ENCODE assay signal across 8 cellular contexts in the genomic region with DNA sequence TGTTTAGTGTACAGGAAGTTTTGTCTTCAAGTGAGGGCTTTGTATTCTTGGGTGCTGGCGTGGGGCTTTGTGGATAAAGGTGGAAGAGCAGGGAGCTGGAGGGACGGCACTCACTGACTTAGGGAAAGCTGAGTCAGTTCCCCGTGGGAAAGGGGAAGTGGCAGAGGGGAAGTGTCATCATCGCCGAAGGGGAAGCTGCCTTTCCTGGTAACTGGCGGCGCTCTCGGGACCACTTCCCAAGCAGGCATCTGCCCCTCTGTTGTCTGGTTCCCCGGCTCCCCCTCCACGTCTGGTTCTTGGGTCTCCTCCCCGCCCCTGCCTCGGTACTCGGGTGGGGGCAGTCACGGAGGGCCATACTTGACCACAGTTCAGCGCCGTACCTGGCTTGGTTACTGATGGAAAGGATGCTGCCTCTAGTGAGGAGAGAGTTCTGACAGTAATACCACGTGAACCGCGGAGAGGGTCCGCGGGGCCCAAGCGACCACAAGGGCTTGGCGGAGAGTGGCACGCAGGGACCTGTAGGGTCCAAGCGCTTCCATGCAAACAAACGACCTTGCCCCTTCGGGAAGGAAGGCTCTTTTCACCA. TPM values are rescaled to one million over a fixed set of nuclear protein-coding genes. Genes with fewer than 3 reads are reported as not detected.
DNase-seq lines count a peak whose midpoint lies in the region; ATAC-seq and TF ChIP-seq lines count a peak whose summit lies in the region.

No MANE protein-coding gene starts in this region.

- DNase-seq in AML-193 (lab: John Stamatoyannopoulos, UW) (peak; percentile 34 to 52), NOMO-1 treated with DMSO at 0.1 percent for 48 hours (lab: John Stamatoyannopoulos, UW; ENCODE audit: unreplicated experiment) (peak; percentile 71), heart left ventricle (peak; percentile 82 to 90 (median 86)), trophoblast cell (peak; percentile 89 to 90), GM10248 (ENCODE audit: extremely low spot score) (no peak)

- peak overlapping the region; percentile 97 for H2BK5ac ChIP-seq in trophoblast cell (ENCODE audit: low read depth, low read length, poor library complexity)

- H4K8ac ChIP-seq in trophoblast cell (ENCODE audit: low read depth, low read length), result peak overlapping the region; percentile 75

- H2AK5ac ChIP-seq in trophoblast cell (ENCODE audit: low read length), result peak overlapping the region; percentile 90

- H3K18ac ChIP-seq in trophoblast cell (ENCODE audit: low read length), result peak overlapping the region; percentile 87

- peaks cover 11 to 66% (median 45%) of the 10 kb centered on the region in 12 donors for H3K4me1 ChIP-seq in heart left ventricle
- H3K4me1 ChIP-seq in trophoblast cell (ENCODE audit: control insufficient read depth in 1 of 2, insufficient read depth in 2 of 2, low read length in 2 of 2), result peaks cover 28 to 31% of the 10 kb centered on the region in 2 experiments

- peak overlapping the region; percentile 96 for H3K14ac ChIP-seq in trophoblast cell (ENCODE audit: low read length)

- H3K79me2 ChIP-seq in trophoblast cell (ENCODE audit: control insufficient read depth, insufficient read depth, low read length, poor library complexity), result peaks cover 31% of the 10 kb centered on the region

- H4K12ac ChIP-seq in trophoblast cell (ENCODE audit: low read depth, low read length), result peak overlapping the region; percentile 81

- peak overlapping the region; percentile 2 for H3K23ac ChIP-seq in trophoblast cell (ENCODE audit: low read length)

- peak overlapping the region; percentile 64 for H3K4ac ChIP-seq in trophoblast cell (ENCODE audit: low read depth, low read length)

- POLR2A ChIA-PET in GM10248 (lab: Yijun Ruan, JAX), result interaction anchor here (1.7 kb wide), 1 partner anchor 14 kb away, joined by 6 read pairs; a partner anchor contains a TSS

- peak overlapping the region; percentile 86 for H4K91ac ChIP-seq in trophoblast cell (ENCODE audit: low read depth, low read length)

- peaks cover 0 to 40% (median 27%) of the 10 kb centered on the region in 9 donors for H3K36me3 ChIP-seq in heart left ventricle
- peaks cover 33 to 39% of the 10 kb centered on the region in 2 experiments for H3K36me3 ChIP-seq in trophoblast cell (ENCODE audit: control insufficient read depth in 1 of 2, insufficient read depth in 2 of 2, low read length in 2 of 2)

- H2AFZ ChIP-seq in trophoblast cell (ENCODE audit: insufficient read depth, low read length, poor library complexity), result peak overlapping the region; percentile 20

- CTCF ChIA-PET in GM10248 (lab: Yijun Ruan, JAX), result interaction anchor here (1.2 to 1.8 kb wide), 2 partner anchors 10 to 14 kb away, joined by 3 to 8 read pairs; a partner anchor contains a TSS

- ATAC-seq in GM19324 (IDR thresholded peaks at IDR 0.05; ENCODE audit: low FRiP score, unreplicated experiment) (peak; percentile 1), heart left ventricle (peak in 3 of 4 donors; percentile 1 to 41 (median 17)), GM19035 (IDR thresholded peaks at IDR 0.05; ENCODE audit: unreplicated experiment) (no peak)

- peak overlapping the region; percentile 93 for H2BK120ac ChIP-seq in trophoblast cell (ENCODE audit: insufficient read depth, low read length, poor library complexity)

- H3K27me3 ChIP-seq in heart left ventricle (no peaks in the 10 kb centered on the region), trophoblast cell (ENCODE audit: insufficient read depth, low read length) (no peaks in the 10 kb centered on the region)

- peaks cover 39% of the 10 kb centered on the region for H3K79me1 ChIP-seq in trophoblast cell (ENCODE audit: low read length)

- WGBS in adipose tissue, 3 donors, result 0 to 1% (median 0%) methylated on average over 25 to 27 of the region's 27 CpGs
- WGBS in heart left ventricle, 4 donors, result 0 to 1% (median 1%) methylated on average over 20 to 27 of the region's 27 CpGs
- no CpG with 5 or more reads among the region's 27 CpGs for WGBS in trophoblast cell (ENCODE audit: extremely low coverage, insufficient coverage, insufficient read length)

- no peak for TF ChIP-seq CTCF in heart left ventricle (IDR thresholded peaks at IDR 0.05)
- no peak for TF ChIP-seq CTCF in GM10248 (IDR thresholded peaks at IDR 0.05; ENCODE audit: control extremely low read depth, extremely low read depth, low read depth, missing control alignments)

- peak in 1 of 2 donors; percentile 40 for TF ChIP-seq POLR2A in heart left ventricle (IDR thresholded peaks at IDR 0.05)

- H3K27ac ChIP-seq in adipose tissue (ENCODE audit: low read depth, low read length), result peak overlapping the region; percentile 97
- peak overlapping the region; percentile 66 to 99 (median 95) for H3K27ac ChIP-seq in heart left ventricle
- peak overlapping the region; percentile 99 for H3K27ac ChIP-seq in trophoblast cell (ENCODE audit: low read depth, low read length)

- no peaks in the 10 kb centered on the region for H3K9me3 ChIP-seq in heart left ventricle
- peaks cover 3% of the 10 kb centered on the region for H3K9me3 ChIP-seq in trophoblast cell (ENCODE audit: insufficient read depth, low read depth, low read length)

- H3K4me3 ChIP-seq in heart left ventricle, result peak overlapping the region; percentile 48 to 90 (median 80)
- H3K4me3 ChIP-seq in trophoblast cell (ENCODE audit: low read depth, low read length), result peak overlapping the region; percentile 77

- intact Hi-C loops in heart left ventricle (cut with DNase I), result loop anchor here in 5 of 10 donors (1.0 to 10.0 kb wide), 7 partner anchors 9 to 608 kb away; a partner anchor contains a TSS

- peak overlapping the region; percentile 47 for H2BK12ac ChIP-seq in trophoblast cell (ENCODE audit: low read length)

- H3K4me2 ChIP-seq in trophoblast cell (ENCODE audit: low read length), result peak overlapping the region; percentile 98

- peak overlapping the region; percentile 78 for H3K9ac ChIP-seq in trophoblast cell (ENCODE audit: low read length)

RNA-seq across cellular contexts. Expression of a gene that starts 9.0 kb away (rescaled TPM):
- polyA plus RNA-seq in adipose tissue (10 to 100 TPM in 2 of 3 donors, 1 to 10 TPM in 1; 4.6 to 44.6 (median 21.6) TPM), heart left ventricle (10 to 100 TPM; 11.6 to 14.4 TPM)
- total RNA-seq in heart left ventricle, result 10 to 100 TPM in 8 of 9 donors, 1 to 10 TPM in 1; 7.4 to 29.3 (median 24.8) TPM
- polyA plus RNA-seq in trophoblast cell (2013), result 34.8 and 36.0 TPM in 2 replicates

RNA-seq across cellular contexts. Expression of a gene that starts 11.8 kb away (rescaled TPM):
- polyA plus RNA-seq in adipose tissue (10 to 100 TPM; 10.4 to 85.7 (median 77.4) TPM), heart left ventricle (100 to 1,000 TPM in 1 of 2 donors, 10 to 100 TPM in 1; 97.7 to 112 TPM)
- total RNA-seq in heart left ventricle, result 100 to 1,000 TPM in 1 of 9 donors, 10 to 100 TPM in 8; 16.7 to 130 (median 27.0) TPM
- polyA plus RNA-seq in trophoblast cell (2013), result 23.8 and 25.6 TPM in 2 replicates

RNA-seq across cellular contexts. Expression of a gene that starts 14.3 kb away (rescaled TPM):
- polyA plus RNA-seq in adipose tissue (100 to 1,000 TPM in 2 of 3 donors, 10 to 100 TPM in 1; 69.0 to 191 (median 132) TPM), heart left ventricle (100 to 1,000 TPM in 1 of 2 donors, 10 to 100 TPM in 1; 75.2 to 179 TPM)
- total RNA-seq in heart left ventricle, result 100 to 1,000 TPM in 1 of 9 donors, 10 to 100 TPM in 8; 60.9 to 141 (median 72.4) TPM
- polyA plus RNA-seq in trophoblast cell (2013), result 73.2 and 77.1 TPM in 2 replicates

RNA-seq across cellular contexts. Expression of a gene that starts 14.8 kb away (rescaled TPM):
- 10 to 100 TPM in 2 of 3 donors, 1 to 10 TPM in 1; 8.9 to 15.4 (median 11.2) TPM for polyA plus RNA-seq in adipose tissue
- 10 to 100 TPM in 8 of 9 donors, 1 to 10 TPM in 1; 9.3 to 20.4 (median 16.6) TPM for total RNA-seq in heart left ventricle
- 10 to 100 TPM; 11.7 to 15.5 TPM for polyA plus RNA-seq in heart left ventricle
- polyA plus RNA-seq in trophoblast cell (2013), result 5.2 and 5.7 TPM in 2 replicates

RNA-seq across cellular contexts. Expression of a gene that starts 45.5 kb away (rescaled TPM):
- 100 to 1,000 TPM in 1 of 3 donors, 10 to 100 TPM in 2; 38.4 to 169 (median 39.4) TPM for polyA plus RNA-seq in adipose tissue
- 10 to 100 TPM in 6 of 9 donors, 1 to 10 TPM in 3; 6.7 to 30.6 (median 13.6) TPM for total RNA-seq in heart left ventricle
- 10 to 100 TPM; 17.5 to 17.9 TPM for polyA plus RNA-seq in heart left ventricle
- 38.1 and 38.8 TPM in 2 replicates for polyA plus RNA-seq in trophoblast cell (2013)
